15 cellular contexts compared by ENCODE assay signal in the genomic region with DNA sequence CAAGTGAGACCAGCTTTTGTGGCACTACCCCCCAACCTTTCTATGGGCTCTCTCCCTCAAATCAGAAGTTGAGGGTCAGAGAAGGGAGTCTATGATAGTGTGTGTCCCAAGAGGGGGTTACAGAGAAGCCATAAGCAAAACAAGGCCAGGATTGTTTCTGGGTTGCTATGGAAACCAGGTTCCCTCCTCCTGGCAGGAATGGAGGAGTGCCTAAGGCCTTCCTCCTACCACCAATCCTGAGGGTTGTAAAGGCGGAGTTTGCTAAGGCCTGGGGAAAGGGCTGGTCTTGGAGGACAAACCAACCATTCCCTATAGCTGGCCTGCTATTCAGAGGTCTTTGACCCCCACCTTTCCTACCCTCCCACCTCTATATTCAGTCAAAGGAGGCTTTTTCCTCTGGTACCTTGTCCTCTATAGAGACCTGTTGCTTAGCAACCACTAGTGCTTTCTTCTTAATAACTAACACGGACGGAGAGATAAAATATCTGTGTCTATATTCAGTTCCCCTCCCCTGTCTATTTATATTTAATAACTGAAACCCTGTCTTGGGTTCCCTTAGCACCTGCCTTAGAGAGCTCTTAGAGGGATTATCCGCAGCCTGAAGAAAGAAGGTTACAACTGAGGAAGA. TPM values are rescaled to one million over a fixed set of nuclear protein-coding genes. Genes with fewer than 3 reads are reported as not detected.
DNase-seq lines count a peak whose midpoint lies in the region; ATAC-seq and TF ChIP-seq lines count a peak whose summit lies in the region.
"Had no signal": no experiment of that assay in that cellular context is flagged by ENCODE, and none has a peak within 500 bp of the region (broad histone marks: within the 10 kb centered on the region; RNA-seq: fewer than 3 reads in every experiment).

No MANE protein-coding gene starts in this region.

- peaks cover 40% of the 10 kb centered on the region for H3K36me3 Mint-ChIP-seq in endothelial cell (ENCODE audit: low read depth, unreplicated experiment)
- peaks cover 56 to 69% of the 10 kb centered on the region in 2 donors for H3K36me3 Mint-ChIP-seq in stimulated activated naive B cell treated with anti-CD40 and anti-IgM and Interleukin-4, amounts not matched to agents 10 μg/mL and 1 μg/mL and 100 μg/mL, for 72 hours

- TF ChIP-seq CTCF in endothelial cell (IDR thresholded peaks at IDR 0.05; ENCODE audit: unreplicated experiment): no peak

- H3K27me3 Mint-ChIP-seq in endothelial cell (ENCODE audit: unreplicated experiment): peaks cover 9% of the 10 kb centered on the region
- H3K27me3 Mint-ChIP-seq in stimulated activated naive B cell treated with anti-CD40 and anti-IgM and Interleukin-4, amounts not matched to agents 10 μg/mL and 1 μg/mL and 100 μg/mL, for 72 hours: no peaks in the 10 kb centered on the region

- peak; percentile 51 for DNase-seq in NCI-H748 (lab: John Stamatoyannopoulos, UW; ENCODE audit: unreplicated experiment)
- DNase-seq in NCI-H748 treated with DMSO at 0.1 percent for 48 hours (lab: John Stamatoyannopoulos, UW): no peak
- DNase-seq in NCI-H2171 treated with DMSO at 0.1 percent for 48 hours (lab: John Stamatoyannopoulos, UW): peak; percentile 73
- DNase-seq in endothelial cell (ENCODE audit: low spot score): peak; percentile 22
- DNase-seq in stimulated activated naive B cell treated with anti-CD40 and anti-IgM and Interleukin-4, amounts not matched to agents 10 μg/mL and 1 μg/mL and 100 μg/mL, for 72 hours: no peak
- no peak for DNase-seq in superior temporal gyrus (ENCODE audit: extremely low spot score)
- DNase-seq in activated T-cell treated with anti-CD3 and anti-CD28 coated beads for 4 hours: no peak
- DNase-seq: EL; gastrocnemius medialis; NK-92 treated with Interleukin-12 subunit alpha and Interleukin-12 subunit beta, amount 100 ng/mL, for 24 hours; spleen had no signal

- peak overlapping the region; percentile 61 for H3K27ac Mint-ChIP-seq in endothelial cell (ENCODE audit: unreplicated experiment)
- H3K27ac Mint-ChIP-seq in stimulated activated naive B cell treated with anti-CD40 and anti-IgM and Interleukin-4, amounts not matched to agents 10 μg/mL and 1 μg/mL and 100 μg/mL, for 72 hours: peak overlapping the region; percentile 31

- ATAC-seq in stimulated activated naive B cell treated with anti-CD40 and anti-IgM and Interleukin-4, amounts not matched to agents 10 μg/mL and 1 μg/mL and 100 μg/mL, for 72 hours (replicated peaks): no peak
- no peak for ATAC-seq in HG02798 (IDR thresholded peaks at IDR 0.05; ENCODE audit: poor library complexity, unreplicated experiment)
- ATAC-seq: activated CD4-positive, CD25-positive, alpha-beta regulatory T cell treated with anti-CD3 and anti-CD28 coated beads, Interleukin-2, amount 50 U/mL, for 24 hours; gastrocnemius medialis; left lobe of liver; SK-N-SH treated with all-trans-retinoic acid at 6 μM for 48 hours had no signal

- peak overlapping the region; percentile 52 for H3K4me3 Mint-ChIP-seq in endothelial cell (ENCODE audit: unreplicated experiment)
- H3K4me3 Mint-ChIP-seq in stimulated activated naive B cell treated with anti-CD40 and anti-IgM and Interleukin-4, amounts not matched to agents 10 μg/mL and 1 μg/mL and 100 μg/mL, for 72 hours: no peak overlapping the region

- H3K9me3 Mint-ChIP-seq in endothelial cell (ENCODE audit: unreplicated experiment): no peaks in the 10 kb centered on the region
- H3K9me3 Mint-ChIP-seq in stimulated activated naive B cell treated with anti-CD40 and anti-IgM and Interleukin-4, amounts not matched to agents 10 μg/mL and 1 μg/mL and 100 μg/mL, for 72 hours: no peaks in the 10 kb centered on the region

- peaks cover 13% of the 10 kb centered on the region for H3K4me1 Mint-ChIP-seq in endothelial cell (ENCODE audit: unreplicated experiment)
- H3K4me1 Mint-ChIP-seq in stimulated activated naive B cell treated with anti-CD40 and anti-IgM and Interleukin-4, amounts not matched to agents 10 μg/mL and 1 μg/mL and 100 μg/mL, for 72 hours: peaks cover 3 to 12% of the 10 kb centered on the region in 2 donors

RNA-seq across cellular contexts. Expression of a gene that starts 43.4 kb away (rescaled TPM):
- not detected for total RNA-seq in endothelial cell (ENCODE audit: unreplicated experiment)
- total RNA-seq: gastrocnemius medialis, left lobe of liver, spleen had no signal

Comparison
In these comparisons a context has a peak if more than half of its experiments do, and no peak if none do; other contexts are left out.
1. DNase-seq: peak in NCI-H748 (single experiment), NCI-H2171 treated with DMSO at 0.1 percent for 48 hours (single experiment) and endothelial cell (single experiment); none in NCI-H748 treated with DMSO at 0.1 percent for 48 hours (single experiment), stimulated activated naive B cell treated with anti-CD40 and anti-IgM and Interleukin-4, amounts not matched to agents 10 μg/mL and 1 μg/mL and 100 μg/mL, for 72 hours (single experiment), superior temporal gyrus (single experiment) and activated T-cell treated with anti-CD3 and anti-CD28 coated beads for 4 hours (single experiment).